ENCODE assay signal across 8 cellular contexts in genomic region chr5:141040763-141041426, GRCh38. TPM values are rescaled to one million over a fixed set of nuclear protein-coding genes. Genes with fewer than 3 reads are reported as not detected.
DNase-seq lines count a peak whose midpoint lies in the region; ATAC-seq, FAIRE-seq and TF ChIP-seq lines count a peak whose summit lies in the region.

No MANE protein-coding gene starts in this region.

- TF ChIP-seq CTCF in GM12875 (IDR thresholded peaks at IDR 0.05; ENCODE audit: borderline replicate concordance, insufficient read depth, low read depth, low read length) = peak; percentile 46; the same call in 1 of the 2 replicates

- H3K4me2 ChIP-seq in mesenchymal stem cell (ENCODE audit: low read length, poor library complexity, severe bottlenecking) = peak overlapping the region; percentile 80

- no peak overlapping the region for H2BK5ac ChIP-seq in mesenchymal stem cell (ENCODE audit: low read depth, low read length, poor library complexity, severe bottlenecking)

- H2BK120ac ChIP-seq in mesenchymal stem cell (ENCODE audit: low read depth, low read length) = no peak overlapping the region

- no peak for ATAC-seq in GM19328 (IDR thresholded peaks at IDR 0.05; ENCODE audit: unreplicated experiment)

- H3K18ac ChIP-seq in mesenchymal stem cell (ENCODE audit: low read depth in 1 of 2, low read length in 2 of 2) = no peak overlapping the region

- 2% methylated on average over 24 of the region's 25 CpGs for WGBS in mesenchymal stem cell

- peak overlapping the region; percentile 53 for H3K27ac ChIP-seq in mesenchymal stem cell (ENCODE audit: low read length, poor library complexity, severe bottlenecking)

- H3K36me3 ChIP-seq in mesenchymal stem cell (ENCODE audit: control insufficient read depth in 1 of 2, insufficient read depth in 2 of 2, low read depth in 1 of 2, low read length in 2 of 2) = no peaks in the 10 kb centered on the region

- peak; percentile 93 for DNase-seq in HPDE6-E6E7 (ENCODE audit: extremely low spot score)
- peak; percentile 98 for DNase-seq in NCI-H82 (lab: John Stamatoyannopoulos, UW)
- DNase-seq in activated CD8-positive, alpha-beta memory T cell treated with anti-CD3 and anti-CD28 coated beads for 24 hours = peak; percentile 75
- DNase-seq in mesenchymal stem cell = peak; percentile 98
- DNase-seq in stimulated activated CD8-positive, alpha-beta memory T cell treated with anti-CD3 and anti-CD28 coated beads, Interleukin-12 subunit alpha, Interleukin-12 subunit beta, amount 100 ng/mL, for 24 hours (ENCODE audit: extremely low read depth) = peak; percentile 19

- H3K4me3 ChIP-seq in GM12875 (ENCODE audit: low read depth, low read length) (no peak overlapping the region), mesenchymal stem cell (ENCODE audit: insufficient read depth in 1 of 2, low read depth in 1 of 2, low read length in 2 of 2) (peak overlapping the region; percentile 41 to 70)

- H3K27me3 ChIP-seq in mesenchymal stem cell (ENCODE audit: control insufficient read depth in 1 of 2, insufficient read depth in 1 of 2, low read length in 2 of 2) = no peaks in the 10 kb centered on the region

- H4K8ac ChIP-seq in mesenchymal stem cell (ENCODE audit: low read length) = no peak overlapping the region

- no peak overlapping the region for H3K23ac ChIP-seq in mesenchymal stem cell (ENCODE audit: low read length in 2 of 2)

- no peak overlapping the region for H2BK12ac ChIP-seq in mesenchymal stem cell (ENCODE audit: low read length in 2 of 2)

- H3K4me1 ChIP-seq in mesenchymal stem cell (ENCODE audit: control insufficient read depth, insufficient read depth, low read depth, low read length) = peaks cover 2% of the 10 kb centered on the region

- no peak overlapping the region for H2BK15ac ChIP-seq in mesenchymal stem cell (ENCODE audit: low read depth, poor library complexity, severe bottlenecking)

- no peak overlapping the region for H3K14ac ChIP-seq in mesenchymal stem cell (ENCODE audit: low read length in 2 of 2)

- H2AK5ac ChIP-seq in mesenchymal stem cell (ENCODE audit: low read length, severe bottlenecking) = no peak overlapping the region

- peak; percentile 99 for FAIRE-seq in endometrium (lab: Jason Lieb, UNC)

- peaks cover 2% of the 10 kb centered on the region for H3K9me3 ChIP-seq in mesenchymal stem cell (ENCODE audit: control insufficient read depth, low read length)

- H3K4ac ChIP-seq in mesenchymal stem cell (ENCODE audit: low read depth in 1 of 2, low read length in 2 of 2) = no peak overlapping the region

- peak overlapping the region; percentile 77 for H3K9ac ChIP-seq in mesenchymal stem cell (ENCODE audit: low read length)

- H4K91ac ChIP-seq in mesenchymal stem cell (ENCODE audit: low read length) = no peak overlapping the region

- no peaks in the 10 kb centered on the region for H3K79me1 ChIP-seq in mesenchymal stem cell (replicated peaks; ENCODE audit: low read length, poor library complexity, severe bottlenecking)

- no peak overlapping the region for H2AFZ ChIP-seq in mesenchymal stem cell (ENCODE audit: low read depth, low read length)

RNA-seq across cellular contexts. Expression of gene PCDHB1, which starts 10.3 kb away (rescaled TPM):
- polyA plus RNA-seq in mesenchymal stem cell (2013, experiment 1 of 2) = under 0.01 TPM
- under 0.01 TPM for polyA plus RNA-seq in mesenchymal stem cell (2013, experiment 2 of 2)

RNA-seq across cellular contexts. Expression of gene PCDHB2, which starts 53.5 kb away (rescaled TPM):
- 34.1 TPM for polyA plus RNA-seq in mesenchymal stem cell (2013, experiment 1 of 2)
- polyA plus RNA-seq in mesenchymal stem cell (2013, experiment 2 of 2) = 34.2 TPM

RNA-seq across cellular contexts. Expression of gene PCDHB3, which starts 59.4 kb away (rescaled TPM):
- 1.4 TPM for polyA plus RNA-seq in mesenchymal stem cell (2013, experiment 1 of 2)
- polyA plus RNA-seq in mesenchymal stem cell (2013, experiment 2 of 2) = 1.5 TPM

Comparison
In these comparisons a context has a peak if more than half of its experiments do, and no peak if none do; other contexts are left out.
1. DNase-seq: peak in every context shown above with its lines; median percentile 98 in NCI-H82; 98 in mesenchymal stem cell; 93 in HPDE6-E6E7; 75 in activated CD8-positive, alpha-beta memory T cell treated with anti-CD3 and anti-CD28 coated beads for 24 hours; 19 in stimulated activated CD8-positive, alpha-beta memory T cell treated with anti-CD3 and anti-CD28 coated beads, Interleukin-12 subunit alpha, Interleukin-12 subunit beta, amount 100 ng/mL, for 24 hours.